1 cellular context compared by ENCODE assay signal in the genomic region with DNA sequence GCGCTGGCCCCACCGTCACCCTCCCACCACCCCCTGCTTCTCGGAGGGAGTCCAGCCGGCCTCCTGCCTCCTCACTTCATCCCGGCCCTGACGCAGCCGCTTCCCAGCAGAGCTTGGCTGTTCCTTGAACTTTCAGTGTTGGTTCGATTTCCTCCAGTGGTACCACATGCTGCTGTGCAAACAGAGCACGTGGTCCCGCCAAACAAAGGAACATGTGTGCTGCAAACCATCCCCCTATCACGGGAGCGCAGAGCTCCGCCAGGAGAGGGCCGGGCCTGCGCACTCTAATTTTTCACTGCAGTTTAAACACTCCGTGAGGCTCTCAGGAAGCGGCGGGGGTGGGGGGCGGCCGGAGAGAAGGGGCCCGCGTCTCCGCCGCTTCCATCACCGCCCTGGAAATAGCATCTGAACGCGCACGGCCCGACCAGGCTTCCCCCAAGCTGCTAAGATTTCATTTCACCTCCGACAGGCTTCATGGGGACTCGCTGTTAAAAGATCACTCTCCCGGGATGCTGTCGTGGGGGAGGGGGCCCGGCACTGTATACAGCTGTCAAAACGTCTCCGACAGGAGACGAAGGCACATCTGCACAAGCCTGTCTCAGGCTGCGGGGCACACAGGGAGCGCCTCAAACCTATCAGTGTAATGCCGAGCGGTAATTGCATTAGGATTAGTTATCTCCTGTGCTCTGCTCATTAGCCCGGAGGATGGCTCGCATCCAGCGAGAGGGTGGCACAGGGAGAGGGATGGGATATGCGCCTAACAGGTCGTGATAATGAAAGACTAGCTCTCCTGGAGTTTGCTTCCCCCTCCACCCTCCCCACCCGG.
A peak's percentile ranks its signal among the peaks of the same experiment; 100 is the strongest.
TF ChIP-seq lines count a peak whose summit lies in the region.

No MANE protein-coding gene starts in this region.

TF ChIP-seq in GM23338, 12 proteins besides CTCF, POLR2A, EP300 and RAD21:
- TF ChIP-seq CREB1 (CRISPR knock-in tag; IDR thresholded peaks at IDR 0.05; ENCODE audit: low read depth) (0 out of 2 replicates have a peak, but pooled peaks have one; percentile 25), POLR2AphosphoS5 (IDR thresholded peaks at IDR 0.05; ENCODE audit: low read depth) (peak; percentile 42; the same call in 1 of the 2 replicates), STAT1 (IDR thresholded peaks at IDR 0.05; ENCODE audit: unreplicated experiment) (no peak)
